ENCODE assay signal across 13 cellular contexts in genomic region chr12:45879363-45879895, GRCh38.
DNase-seq lines count a peak whose midpoint lies in the region; ATAC-seq and TF ChIP-seq lines count a peak whose summit lies in the region.
"Had no signal": no experiment of that assay in that cellular context is flagged by ENCODE, and none has a peak within 500 bp of the region (broad histone marks: within the 10 kb centered on the region; RNA-seq: fewer than 3 reads in every experiment).

No MANE protein-coding gene starts in this region.

- H3K4me3 ChIP-seq in stomach: no peak overlapping the region
- H3K4me3 ChIP-seq: heart left ventricle, lung had no signal

- H3K36me3 Mint-ChIP-seq in activated naive CD4-positive, alpha-beta T cell treated with anti-CD3 and anti-CD28 coated beads, Interleukin-2, amount 50 U/mL, for 24 hours: peaks cover 42% of the 10 kb centered on the region
- H3K36me3 Mint-ChIP-seq in activated CD4-positive, alpha-beta memory T cell treated with anti-CD3 and anti-CD28 coated beads for 36 hours: peaks cover 50% of the 10 kb centered on the region
- peaks cover 3 to 41% (median 26%) of the 10 kb centered on the region in 3 donors for H3K36me3 Mint-ChIP-seq in immature natural killer cell

- no peak for TF ChIP-seq CTCF in stomach (IDR thresholded peaks at IDR 0.05)

- WGBS in stomach, 5 donors: 63 to 93% (median 87%) methylated on average over 2 of the region's 2 CpGs

- CTCF ChIA-PET in activated CD4-positive, alpha-beta memory T cell treated with anti-CD3 and anti-CD28 coated beads for 36 hours (lab: Charles Lee): interaction anchor here (0.6 kb wide), 1 partner anchor 38 kb away, joined by 3 read pairs; no protein-coding TSS in a partner anchor

- intact Hi-C loops in activated CD4-positive, alpha-beta memory T cell treated with anti-CD3 and anti-CD28 coated beads for 36 hours (cut with micrococcal nuclease): no loop called here
- intact Hi-C loops in stomach (cut with DNase I; ENCODE audit: low total_unique reads): no loop called here

- H3K9me3 ChIP-seq in stomach: no peaks in the 10 kb centered on the region

- POLR2A ChIA-PET in activated CD4-positive, alpha-beta memory T cell treated with anti-CD3 and anti-CD28 coated beads for 36 hours (lab: Charles Lee): no interaction called here

- no peaks in the 10 kb centered on the region for H3K9me3 Mint-ChIP-seq in activated naive CD4-positive, alpha-beta T cell treated with anti-CD3 and anti-CD28 coated beads, Interleukin-2, amount 50 U/mL, for 24 hours
- H3K9me3 Mint-ChIP-seq in activated CD4-positive, alpha-beta memory T cell treated with anti-CD3 and anti-CD28 coated beads for 36 hours: peaks cover under 1% of the 10 kb centered on the region
- H3K9me3 Mint-ChIP-seq in immature natural killer cell: peaks cover 0 to 2% (median 0%) of the 10 kb centered on the region in 6 donors

- peaks cover 13 to 40% (median 38%) of the 10 kb centered on the region in 4 donors for H3K36me3 ChIP-seq in stomach

- H3K27ac ChIP-seq in stomach: peak overlapping the region in 3 of 5 donors; percentile 16 to 44 (median 23)

- no peak for DNase-seq in activated naive CD4-positive, alpha-beta T cell (lab: John Stamatoyannopoulos, UW)
- no peak for DNase-seq in activated CD4-positive, alpha-beta memory T cell treated with anti-CD3 and anti-CD28 coated beads for 36 hours
- DNase-seq in immature natural killer cell (peak in 1 of 3 donors; percentile 6), stomach (no peak), NCI-H1694 (lab: John Stamatoyannopoulos, UW) (no peak), UCSD-AML1 (lab: John Stamatoyannopoulos, UW; ENCODE audit: unreplicated experiment) (no peak)
- DNase-seq: heart left ventricle; NCI-H1436; NCI-H510A treated with DMSO at 0.1 percent for 48 hours; stimulated activated CD4-positive, alpha-beta T cell treated with anti-CD3 and anti-CD28 coated beads, Interleukin-1b, Interleukin-23, amount 100 ng/mL, for 48 hours had no signal

- H3K27me3 ChIP-seq in stomach: no peaks in the 10 kb centered on the region
- H3K27me3 ChIP-seq: heart left ventricle had no signal

- TF ChIP-seq EP300 in stomach (IDR thresholded peaks at IDR 0.05): no peak

- H3K27me3 Mint-ChIP-seq in activated naive CD4-positive, alpha-beta T cell treated with anti-CD3 and anti-CD28 coated beads, Interleukin-2, amount 50 U/mL, for 24 hours: no peaks in the 10 kb centered on the region
- H3K27me3 Mint-ChIP-seq in activated CD4-positive, alpha-beta memory T cell treated with anti-CD3 and anti-CD28 coated beads for 36 hours: no peaks in the 10 kb centered on the region
- H3K27me3 Mint-ChIP-seq in immature natural killer cell (ENCODE audit: low read depth in 3 of 3): peaks cover 0 to 20% (median 2%) of the 10 kb centered on the region in 3 donors

- peak overlapping the region; percentile 42 for H3K4me3 Mint-ChIP-seq in activated naive CD4-positive, alpha-beta T cell treated with anti-CD3 and anti-CD28 coated beads, Interleukin-2, amount 50 U/mL, for 24 hours
- H3K4me3 Mint-ChIP-seq in activated CD4-positive, alpha-beta memory T cell treated with anti-CD3 and anti-CD28 coated beads for 36 hours: peak overlapping the region; percentile 7
- H3K4me3 Mint-ChIP-seq in immature natural killer cell: peak overlapping the region; percentile 58 to 87 (median 72)

- H3K4me1 Mint-ChIP-seq in activated naive CD4-positive, alpha-beta T cell treated with anti-CD3 and anti-CD28 coated beads, Interleukin-2, amount 50 U/mL, for 24 hours: peaks cover 47% of the 10 kb centered on the region
- H3K4me1 Mint-ChIP-seq in activated CD4-positive, alpha-beta memory T cell treated with anti-CD3 and anti-CD28 coated beads for 36 hours (ENCODE audit: low read depth): peaks cover 32% of the 10 kb centered on the region
- H3K4me1 Mint-ChIP-seq in immature natural killer cell: peaks cover 65 to 76% of the 10 kb centered on the region in 2 donors

- peak overlapping the region; percentile 72 for H3K27ac Mint-ChIP-seq in activated naive CD4-positive, alpha-beta T cell treated with anti-CD3 and anti-CD28 coated beads, Interleukin-2, amount 50 U/mL, for 24 hours
- peak overlapping the region; percentile 65 for H3K27ac Mint-ChIP-seq in activated CD4-positive, alpha-beta memory T cell treated with anti-CD3 and anti-CD28 coated beads for 36 hours
- peak overlapping the region; percentile 83 to 91 (median 89) for H3K27ac Mint-ChIP-seq in immature natural killer cell

- H3K4me1 ChIP-seq in stomach: peaks cover 7 to 28% (median 20%) of the 10 kb centered on the region in 4 donors

- no peak for TF ChIP-seq POLR2A in stomach (IDR thresholded peaks at IDR 0.05)

- no peak for ATAC-seq in GM19351 (IDR thresholded peaks at IDR 0.05; ENCODE audit: unreplicated experiment)
- ATAC-seq: heart left ventricle had no signal

Comparison
In these comparisons a context has a peak if more than half of its experiments do, and no peak if none do; other contexts are left out.
1. H3K4me3 Mint-ChIP-seq: peak in every context shown above with its lines; median percentile 72 in immature natural killer cell; 42 in activated naive CD4-positive, alpha-beta T cell treated with anti-CD3 and anti-CD28 coated beads, Interleukin-2, amount 50 U/mL, for 24 hours; 7 in activated CD4-positive, alpha-beta memory T cell treated with anti-CD3 and anti-CD28 coated beads for 36 hours.